25 cellular contexts compared by ENCODE assay signal in the genomic region with DNA sequence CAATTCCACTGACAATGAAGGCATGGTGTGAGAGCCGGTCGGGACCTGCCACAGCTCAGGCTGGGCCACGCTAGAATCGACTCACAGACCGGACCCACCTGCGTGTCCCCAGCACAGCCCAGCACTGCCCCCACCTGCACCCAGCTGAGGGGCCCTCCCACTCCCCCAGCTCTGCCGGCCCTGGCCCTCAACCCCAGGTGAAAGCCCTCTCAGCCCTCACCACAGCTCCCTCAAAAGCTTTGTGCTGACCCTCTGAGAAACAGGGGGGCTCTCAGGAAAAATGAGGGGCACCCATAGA.
"Had no signal": no experiment of that assay in that cellular context is flagged by ENCODE, and none has a peak within 500 bp of the region (broad histone marks: within the 10 kb centered on the region; RNA-seq: fewer than 3 reads in every experiment).

No MANE protein-coding gene starts in this region.

- DNase-seq: activated CD4-positive, alpha-beta T cell treated with anti-CD3 and anti-CD28 coated beads for 4 hours; activated CD4-positive, alpha-beta T cell treated with anti-CD3 and anti-CD28 coated beads, Interleukin-2, amount 50 U/mL, for 4 hours; activated naive CD4-positive, alpha-beta T cell; activated T-cell treated with anti-CD3 and anti-CD28 coated beads for 4 hours; activated T-cell treated with anti-CD3 and anti-CD28 coated beads, Interleukin-2, amount 50 U/mL, for 72 hours; dermis blood vessel endothelial cell; effector CD4-positive, alpha-beta T cell; midbrain; naive thymus-derived CD4-positive, alpha-beta T cell; small intestine; stimulated activated CD4-positive, alpha-beta T cell treated with anti-CD3 and anti-CD28 coated beads, Interleukin-1b, Interleukin-23, amount 100 ng/mL, for 48 hours; stimulated activated CD4-positive, alpha-beta T cell treated with anti-CD3 and anti-CD28 coated beads, Interleukin-4, amount 100 ng/mL, for 4 hours; stimulated activated CD8-positive, alpha-beta memory T cell treated with anti-CD3 and anti-CD28 coated beads, Interleukin-4, amount 100 ng/mL, for 48 hours; stimulated activated naive CD4-positive, alpha-beta T cell; SW 1271; T-helper 9 cell; tibial artery had no signal

- H3K27ac ChIP-seq: epithelial cell of prostate, suprapubic skin, tibial artery, VCaP had no signal

- H3K4me1 ChIP-seq: suprapubic skin, tibial artery had no signal

- H3K9me3 Mint-ChIP-seq: activated naive CD4-positive, alpha-beta T cell treated with anti-CD3 and anti-CD28 coated beads, Interleukin-2, amount 50 U/mL, for 72 hours; central memory CD8-positive, alpha-beta T cell; memory B cell; T-helper 1 cell treated with Interleukin-12 subunit alpha and Interleukin-12 subunit beta and Interleukin-4 antibody, amounts not matched to agents 30 μg/mL and 1 μg/mL, for 36 hours had no signal

- H3K4me3 Mint-ChIP-seq: activated T-cell treated with anti-CD3 and anti-CD28 coated beads, Interleukin-2, amount 50 U/mL, for 72 hours; central memory CD8-positive, alpha-beta T cell; memory B cell; naive thymus-derived CD4-positive, alpha-beta T cell; T-helper 1 cell treated with Interleukin-12 subunit alpha and Interleukin-12 subunit beta and Interleukin-4 antibody, amounts not matched to agents 30 μg/mL and 1 μg/mL, for 36 hours had no signal

- H3K4me3 ChIP-seq: suprapubic skin, tibial artery had no signal

- ATAC-seq: activated naive CD4-positive, alpha-beta T cell treated with anti-CD3 and anti-CD28 coated beads, Interleukin-2, amount 50 U/mL, for 72 hours; activated T-cell treated with anti-CD3 and anti-CD28 coated beads, Interleukin-2, amount 50 U/mL, for 72 hours; naive thymus-derived CD4-positive, alpha-beta T cell; sciatic nerve had no signal

- H3K27me3 ChIP-seq: suprapubic skin, tibial artery had no signal

- H3K27me3 Mint-ChIP-seq: central memory CD8-positive, alpha-beta T cell; memory B cell; naive thymus-derived CD4-positive, alpha-beta T cell had no signal

- H3K9me3 ChIP-seq: suprapubic skin, tibial artery had no signal

- H3K27ac Mint-ChIP-seq: activated T-cell treated with anti-CD3 and anti-CD28 coated beads, Interleukin-2, amount 50 U/mL, for 72 hours; memory B cell; T-helper 1 cell treated with Interleukin-12 subunit alpha and Interleukin-12 subunit beta and Interleukin-4 antibody, amounts not matched to agents 30 μg/mL and 1 μg/mL, for 36 hours had no signal
